1 cellular context compared by ENCODE assay signal in genomic region chr1:22641906-22642636, GRCh38.
TF ChIP-seq lines count a peak whose summit lies in the region.

No MANE protein-coding gene starts in this region.

TF ChIP-seq in HepG2, 621 proteins besides CTCF, POLR2A, EP300 and RAD21 (continues in another document):
- TF ChIP-seq RFX1 (IDR thresholded peaks at IDR 0.05) (no peak), FOXA1 (IDR thresholded peaks at IDR 0.05) (no peak), FOXA1 (CRISPR knock-in tag; IDR thresholded peaks at IDR 0.05) (no peak), ZNF709 (CRISPR knock-in tag; IDR thresholded peaks at IDR 0.05) (no peak), ZFY (CRISPR knock-in tag; IDR thresholded peaks at IDR 0.05) (no peak), ZBTB3 (CRISPR knock-in tag; IDR thresholded peaks at IDR 0.05; ENCODE audit: borderline replicate concordance, low read depth) (no peak), FOXK1 (CRISPR knock-in tag; IDR thresholded peaks at IDR 0.05; ENCODE audit: borderline replicate concordance, low read depth) (no peak), SKI (IDR thresholded peaks at IDR 0.05; ENCODE audit: partially characterized antibody) (no peak), XRCC5 (optimal IDR thresholded peaks at IDR 0.05; ENCODE audit: low read length) (peak; percentile 57), ZBTB38 (CRISPR knock-in tag; IDR thresholded peaks at IDR 0.05) (no peak), ZNF747 (CRISPR knock-in tag; IDR thresholded peaks at IDR 0.05; ENCODE audit: borderline replicate concordance) (no peak), CREM (IDR thresholded peaks at IDR 0.05) (no peak), CREM (CRISPR knock-in tag; IDR thresholded peaks at IDR 0.05) (no peak), ARNT2 (CRISPR knock-in tag; IDR thresholded peaks at IDR 0.05; ENCODE audit: low read depth) (no peak), SNAPC2 (CRISPR knock-in tag; IDR thresholded peaks at IDR 0.05) (no peak), PATZ1 (CRISPR knock-in tag; IDR thresholded peaks at IDR 0.05) (no peak), ESRRA (CRISPR knock-in tag; IDR thresholded peaks at IDR 0.05; ENCODE audit: low read depth) (no peak), ZUFSP (CRISPR knock-in tag; IDR thresholded peaks at IDR 0.05; ENCODE audit: borderline replicate concordance) (no peak), ZBTB2 (CRISPR knock-in tag; IDR thresholded peaks at IDR 0.05; ENCODE audit: low read depth) (no peak), KDM1A (CRISPR knock-in tag; IDR thresholded peaks at IDR 0.05) (no peak), ZNF329 (CRISPR knock-in tag; IDR thresholded peaks at IDR 0.05; ENCODE audit: low read depth) (no peak), ZBTB49 (CRISPR knock-in tag; IDR thresholded peaks at IDR 0.05; ENCODE audit: borderline replicate concordance) (no peak), ZNF790 (CRISPR knock-in tag; IDR thresholded peaks at IDR 0.05; ENCODE audit: borderline replicate concordance) (no peak), ZNF225 (CRISPR knock-in tag; IDR thresholded peaks at IDR 0.05) (no peak; the same call in 1 of the 2 replicates), ZNF263 (CRISPR knock-in tag; IDR thresholded peaks at IDR 0.05) (no peak), MYPOP (CRISPR knock-in tag; IDR thresholded peaks at IDR 0.05) (no peak), ATF7-NPFF (CRISPR knock-in tag; IDR thresholded peaks at IDR 0.05; ENCODE audit: low read depth) (no peak), ZNF224 (CRISPR knock-in tag; IDR thresholded peaks at IDR 0.05) (no peak), ZNF577 (CRISPR knock-in tag; IDR thresholded peaks at IDR 0.05; ENCODE audit: borderline replicate concordance, low read depth) (no peak), ZBTB7B (CRISPR knock-in tag; IDR thresholded peaks at IDR 0.05) (no peak), ZNF670 (CRISPR knock-in tag; IDR thresholded peaks at IDR 0.05; ENCODE audit: borderline replicate concordance) (no peak), ZNF891 (CRISPR knock-in tag; IDR thresholded peaks at IDR 0.05) (0 out of 2 replicates have a peak, but pooled peaks have one; percentile 19), HOXD1 (CRISPR knock-in tag; IDR thresholded peaks at IDR 0.05) (no peak), ZNF253 (CRISPR knock-in tag; IDR thresholded peaks at IDR 0.05; ENCODE audit: borderline replicate concordance) (no peak), ZFP41 (CRISPR knock-in tag; IDR thresholded peaks at IDR 0.05; ENCODE audit: borderline replicate concordance) (no peak), MIXL1 (CRISPR knock-in tag; IDR thresholded peaks at IDR 0.05) (no peak), ZNF446 (CRISPR knock-in tag; IDR thresholded peaks at IDR 0.05) (no peak), GPN1 (CRISPR knock-in tag; IDR thresholded peaks at IDR 0.05; ENCODE audit: borderline replicate concordance) (no peak), ZNF607 (CRISPR knock-in tag; IDR thresholded peaks at IDR 0.05; ENCODE audit: borderline replicate concordance) (no peak), ZBTB26 (CRISPR knock-in tag; IDR thresholded peaks at IDR 0.05; ENCODE audit: borderline replicate concordance) (no peak), ELF3 (CRISPR knock-in tag; IDR thresholded peaks at IDR 0.05) (no peak), MLLT10 (CRISPR knock-in tag; IDR thresholded peaks at IDR 0.05) (no peak), DMAP1 (CRISPR knock-in tag; IDR thresholded peaks at IDR 0.05) (no peak), ZZZ3 (CRISPR knock-in tag; IDR thresholded peaks at IDR 0.05; ENCODE audit: borderline replicate concordance) (no peak), ZNF782 (CRISPR knock-in tag; IDR thresholded peaks at IDR 0.05; ENCODE audit: borderline replicate concordance) (no peak), ZNF615 (CRISPR knock-in tag; IDR thresholded peaks at IDR 0.05; ENCODE audit: borderline replicate concordance) (no peak), HOXA5 (CRISPR knock-in tag; IDR thresholded peaks at IDR 0.05) (0 out of 2 replicates have a peak, but pooled peaks have one; percentile 24), FLYWCH1 (CRISPR knock-in tag; IDR thresholded peaks at IDR 0.05) (no peak), HMG20B (CRISPR knock-in tag; conservative IDR thresholded peaks at IDR 0.05) (no peak), CBX2 (IDR thresholded peaks at IDR 0.05; ENCODE audit: low read depth, low read length) (no peak), CBX2 (CRISPR knock-in tag; IDR thresholded peaks at IDR 0.05; ENCODE audit: low read depth) (no peak), KLF15 (CRISPR knock-in tag; IDR thresholded peaks at IDR 0.05; ENCODE audit: borderline replicate concordance) (no peak), ZNF513 (CRISPR knock-in tag; conservative IDR thresholded peaks at IDR 0.05) (no peak), CAMTA2 (CRISPR knock-in tag; IDR thresholded peaks at IDR 0.05; ENCODE audit: borderline replicate concordance) (no peak), MIER3 (CRISPR knock-in tag; IDR thresholded peaks at IDR 0.05; ENCODE audit: borderline replicate concordance) (no peak), MLXIP (CRISPR knock-in tag; IDR thresholded peaks at IDR 0.05; ENCODE audit: borderline replicate concordance) (no peak), SAP130 (CRISPR knock-in tag; IDR thresholded peaks at IDR 0.05; ENCODE audit: low read depth) (no peak), KDM2A (CRISPR knock-in tag; IDR thresholded peaks at IDR 0.05; ENCODE audit: borderline replicate concordance, low read depth) (peak; percentile 63; the same call in 1 of the 2 replicates), JUND (CRISPR knock-in tag; IDR thresholded peaks at IDR 0.05) (no peak), ZNF614 (CRISPR knock-in tag; IDR thresholded peaks at IDR 0.05; ENCODE audit: borderline replicate concordance) (no peak), ZNF3 (CRISPR knock-in tag; IDR thresholded peaks at IDR 0.05) (no peak), PCBP1 (IDR thresholded peaks at IDR 0.05; ENCODE audit: borderline replicate concordance, low read depth, low read length) (0 out of 2 replicates have a peak, but pooled peaks have one; percentile 82), SMARCE1 (IDR thresholded peaks at IDR 0.05; ENCODE audit: borderline replicate concordance) (no peak), RARG (CRISPR knock-in tag; IDR thresholded peaks at IDR 0.05; ENCODE audit: low read depth) (no peak), MXD1 (CRISPR knock-in tag; IDR thresholded peaks at IDR 0.05) (no peak)
